Comparison of ENCODE assay signal across 10 cellular contexts in the genomic region with DNA sequence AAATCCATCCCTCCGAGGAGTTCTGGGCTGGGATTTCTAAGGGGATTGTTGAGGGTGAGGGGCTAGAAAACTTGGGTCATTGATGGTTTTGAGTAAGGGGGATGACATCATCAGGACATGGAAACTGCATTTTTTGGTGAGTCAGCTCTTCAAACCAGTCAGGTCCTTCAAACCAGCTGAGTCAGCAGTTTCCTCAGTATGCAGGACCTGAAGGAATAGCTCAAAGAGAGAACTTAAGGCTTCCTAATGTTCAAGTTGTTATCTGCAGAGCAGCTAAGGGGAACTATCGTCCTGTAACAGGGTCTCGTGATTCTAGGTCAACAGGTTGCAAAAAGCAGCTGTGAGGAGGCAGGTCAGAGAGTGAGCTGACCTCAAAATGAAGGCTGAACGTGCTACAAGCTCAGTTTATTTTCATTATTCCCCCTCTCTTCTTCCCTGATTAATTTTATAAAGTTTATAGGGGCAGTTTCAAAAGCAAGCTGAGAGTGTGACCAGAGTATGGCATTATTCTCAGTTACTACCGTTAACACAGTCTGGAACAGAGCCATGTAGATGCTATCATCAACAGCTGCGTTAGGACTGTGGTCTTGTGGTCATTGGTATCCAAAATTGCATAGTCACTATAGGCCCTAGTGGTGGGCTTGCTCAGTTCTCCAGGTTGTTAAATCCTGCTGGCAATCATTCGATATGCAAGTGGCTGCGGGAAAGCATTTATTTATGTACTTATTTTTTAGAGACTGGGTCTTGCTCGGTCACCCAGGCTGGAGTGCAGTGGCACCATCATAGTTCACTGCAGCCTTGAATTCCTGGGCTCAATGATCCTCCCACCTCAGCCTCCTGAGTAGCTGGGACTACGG. TPM values are rescaled to one million over a fixed set of nuclear protein-coding genes. Genes with fewer than 3 reads are reported as not detected.
DNase-seq lines count a peak whose midpoint lies in the region; ATAC-seq and TF ChIP-seq lines count a peak whose summit lies in the region.
"Had no signal": no experiment of that assay in that cellular context is flagged by ENCODE, and none has a peak within 500 bp of the region (broad histone marks: within the 10 kb centered on the region; RNA-seq: fewer than 3 reads in every experiment).

No MANE protein-coding gene starts in this region.

- peaks cover 8% of the 10 kb centered on the region for H3K27me3 Mint-ChIP-seq in CD4-positive, alpha-beta T cell

- no peak overlapping the region for H3K27ac Mint-ChIP-seq in CD4-positive, alpha-beta T cell

- H3K9ac ChIP-seq in colonic mucosa (ENCODE audit: low read depth in 2 of 2, low read length in 2 of 2), result no peak overlapping the region

- no peak for ATAC-seq in GM19452 (IDR thresholded peaks at IDR 0.05; ENCODE audit: unreplicated experiment)
- ATAC-seq in HG02884 (IDR thresholded peaks at IDR 0.05; ENCODE audit: unreplicated experiment), result no peak
- ATAC-seq in CD4-positive, alpha-beta T cell (ENCODE audit: poor library complexity), result no peak

- H3K27me3 ChIP-seq in colonic mucosa, result no peaks in the 10 kb centered on the region
- no peaks in the 10 kb centered on the region for H3K27me3 ChIP-seq in CD4-positive, alpha-beta T cell (ENCODE audit: control insufficient read depth, insufficient read depth, low read length)
- H3K27me3 ChIP-seq: MG63 had no signal

- H3K4me3 Mint-ChIP-seq in CD4-positive, alpha-beta T cell, result no peak overlapping the region

- no peak overlapping the region for H3K27ac ChIP-seq in colonic mucosa
- H3K27ac ChIP-seq in CD4-positive, alpha-beta T cell (ENCODE audit: low read depth, low read length), result no peak overlapping the region

- TF ChIP-seq CTCF in fibroblast of pulmonary artery (IDR thresholded peaks at IDR 0.05; ENCODE audit: low read length, missing control alignments) (no peak), colonic mucosa (IDR thresholded peaks at IDR 0.05) (no peak)
- TF ChIP-seq CTCF in CD4-positive, alpha-beta T cell (IDR thresholded peaks at IDR 0.05), result no peak

- no peaks in the 10 kb centered on the region for H3K9me3 ChIP-seq in colonic mucosa
- H3K9me3 ChIP-seq in CD4-positive, alpha-beta T cell (ENCODE audit: control insufficient read depth, low read length), result no peaks in the 10 kb centered on the region
- H3K9me3 ChIP-seq: MG63 had no signal

- CTCF ChIA-PET in CD4-positive, alpha-beta T cell (lab: Charles Lee), result interaction anchor here (0.6 to 1.8 kb wide), 4 partner anchors 9 to 200 kb away, joined by 3 to 6 read pairs (median 4); no protein-coding TSS in a partner anchor

- no peaks in the 10 kb centered on the region for H3K4me1 Mint-ChIP-seq in CD4-positive, alpha-beta T cell (ENCODE audit: low read depth)

- DNase-seq in HCEC 1CT (peak; percentile 40), SHP77 treated with DMSO at 0.1 percent for 48 hours (lab: John Stamatoyannopoulos, UW) (peak; percentile 17), fibroblast of pulmonary artery (ENCODE audit: low read depth) (peak; percentile 70), smooth muscle cell of the brain vasculature (ENCODE audit: low read depth, low spot score) (peak; percentile 44), colonic mucosa (no peak)
- DNase-seq in CD4-positive, alpha-beta T cell, result no peak
- DNase-seq: activated CD4-positive, alpha-beta T cell treated with anti-CD3 and anti-CD28 coated beads, Interleukin-2, amount 50 U/mL, for 4 hours; MG63 had no signal

- H3K36me3 ChIP-seq in colonic mucosa, result no peaks in the 10 kb centered on the region
- H3K36me3 ChIP-seq: MG63 had no signal

- H3K4me1 ChIP-seq in colonic mucosa, result no peaks in the 10 kb centered on the region

- H3K9me3 Mint-ChIP-seq in CD4-positive, alpha-beta T cell, result no peaks in the 10 kb centered on the region

- POLR2A ChIA-PET in CD4-positive, alpha-beta T cell (lab: Charles Lee), result interaction anchor here (0.6 kb wide), 1 partner anchor 86 kb away, joined by 3 read pairs; no protein-coding TSS in a partner anchor

- H3K4me3 ChIP-seq in fibroblast of pulmonary artery (replicated peaks; ENCODE audit: low read depth, low read length) (no peak overlapping the region), colonic mucosa (no peak overlapping the region)
- H3K4me3 ChIP-seq: MG63 had no signal

- intact Hi-C loops in colonic mucosa (cut with DNase I), result no loop called here
- intact Hi-C loops in CD4-positive, alpha-beta T cell (cut with DNase I, micrococcal nuclease), result no loop called here

- no peaks in the 10 kb centered on the region for H3K36me3 Mint-ChIP-seq in CD4-positive, alpha-beta T cell (ENCODE audit: low read depth)

RNA-seq across cellular contexts. Expression of gene SDC3, which starts 10.7 kb away (rescaled TPM):
- total RNA-seq in colonic mucosa, result 10 to 100 TPM; 15.2 to 24.2 TPM
- total RNA-seq in CD4-positive, alpha-beta T cell, result under 1 TPM in 1 of 2 experiments, not detected in 1; 0.14 TPM

Comparison
In these comparisons a context has a peak if more than half of its experiments do, and no peak if none do; other contexts are left out.
1. DNase-seq: peak in HCEC 1CT (single experiment), SHP77 treated with DMSO at 0.1 percent for 48 hours (single experiment), fibroblast of pulmonary artery (single experiment) and smooth muscle cell of the brain vasculature (single experiment); none in colonic mucosa (single experiment) and CD4-positive, alpha-beta T cell (0 of 10).
2. RNA of gene SDC3, which starts 10.7 kb away (total RNA-seq): 15.2 to 24.2 TPM in colonic mucosa; 0.14 TPM in CD4-positive, alpha-beta T cell; every median in the first group is over 10 times any median in the second.